In the genomic region with DNA sequence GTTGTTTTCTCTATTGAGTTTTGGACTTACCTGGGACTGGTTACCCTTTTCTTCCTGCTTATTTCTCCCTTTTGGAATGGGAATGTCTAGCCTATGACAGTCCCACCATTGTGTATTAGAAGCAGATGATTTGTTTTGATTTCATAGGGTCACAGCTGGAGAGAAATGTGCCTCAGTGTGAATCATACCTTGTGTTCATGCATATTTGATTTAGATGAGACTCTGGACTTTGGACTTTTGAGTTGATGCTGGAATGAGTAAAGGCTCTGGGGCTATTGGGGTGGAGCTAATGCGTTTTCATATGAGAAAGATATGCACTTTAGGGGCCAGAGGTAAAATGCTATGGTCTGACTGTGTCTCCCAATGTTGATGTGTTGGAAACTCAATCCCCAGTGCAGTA, we compare ENCODE assay signal across 22 cellular contexts. TPM values are rescaled to one million over a fixed set of nuclear protein-coding genes. Genes with fewer than 3 reads are reported as not detected.
DNase-seq lines count a peak whose midpoint lies in the region; FAIRE-seq and TF ChIP-seq lines count a peak whose summit lies in the region.
"Had no signal": no experiment of that assay in that cellular context is flagged by ENCODE, and none has a peak within 500 bp of the region (broad histone marks: within the 10 kb centered on the region; RNA-seq: fewer than 3 reads in every experiment).

No MANE protein-coding gene starts in this region.

- TF ChIP-seq CTCF in MCF 10A (IDR thresholded peaks at IDR 0.05; ENCODE audit: unreplicated experiment) (no peak), breast epithelium (IDR thresholded peaks at IDR 0.05) (no peak), fibroblast of lung (conservative IDR thresholded peaks at IDR 0.05 in 1 of 2, IDR thresholded peaks at IDR 0.05 in 1 of 2; ENCODE audit: low read depth in 1 of 2, low read length in 2 of 2) (no peak)

- H3K27me3 Mint-ChIP-seq in MCF 10A (ENCODE audit: insufficient read depth, unreplicated experiment): no peaks in the 10 kb centered on the region

- CTCF ChIA-PET in MCF 10A (lab: Yijun Ruan, JAX): interaction anchor here (0.7 kb wide), 1 partner anchor 83 kb away, joined by 3 read pairs; no protein-coding TSS in a partner anchor

- H3K9me3 ChIP-seq in breast epithelium (no peaks in the 10 kb centered on the region), fibroblast of lung (ENCODE audit: control insufficient read depth, insufficient read depth, low read depth, low read length) (no peaks in the 10 kb centered on the region)

- H3K79me2 ChIP-seq in fibroblast of lung (ENCODE audit: control insufficient read depth, insufficient read depth, low read length): no peaks in the 10 kb centered on the region

- intact Hi-C loops in MCF 10A (cut with micrococcal nuclease) (no loop called here), breast epithelium (cut with DNase I; ENCODE audit: low total_unique reads) (no loop called here)

- no peak overlapping the region for H3K9ac ChIP-seq in fibroblast of lung (ENCODE audit: insufficient read depth, low read length)

- no peaks in the 10 kb centered on the region for H3K27me3 ChIP-seq in breast epithelium
- H3K27me3 ChIP-seq in fibroblast of lung (ENCODE audit: control insufficient read depth, insufficient read depth, low read length): no peaks in the 10 kb centered on the region

- H3K36me3 Mint-ChIP-seq in MCF 10A (ENCODE audit: insufficient read depth, unreplicated experiment): no peaks in the 10 kb centered on the region

- no peak overlapping the region for H3K4me3 Mint-ChIP-seq in MCF 10A (ENCODE audit: unreplicated experiment)
- H3K4me3 Mint-ChIP-seq: HFFc6 had no signal

- H3K4me1 ChIP-seq in breast epithelium (no peaks in the 10 kb centered on the region), fibroblast of lung (ENCODE audit: control insufficient read depth, extremely low read depth, insufficient read depth, low read length) (no peaks in the 10 kb centered on the region)

- no peak for TF ChIP-seq POLR2A in breast epithelium (IDR thresholded peaks at IDR 0.05)

- H3K9me3 Mint-ChIP-seq in MCF 10A (ENCODE audit: unreplicated experiment): peaks cover 7% of the 10 kb centered on the region

- H3K4me2 ChIP-seq in fibroblast of lung (ENCODE audit: extremely low read depth, insufficient read depth, low read length): no peak overlapping the region
- H3K4me2 ChIP-seq: PC-9 had no signal

- BruUV-seq in MCF 10A (replicated peaks; lab: Mats Ljungman, UMichigan): no TSS peak

- H2AFZ ChIP-seq in fibroblast of lung (ENCODE audit: low read length): no peak overlapping the region
- H2AFZ ChIP-seq: PC-9 had no signal

- H3K36me3 ChIP-seq in breast epithelium: no peaks in the 10 kb centered on the region
- no peaks in the 10 kb centered on the region for H3K36me3 ChIP-seq in fibroblast of lung (ENCODE audit: control insufficient read depth, insufficient read depth, low read length)

- H3K4me3 ChIP-seq in breast epithelium: no peak overlapping the region
- no peak overlapping the region for H3K4me3 ChIP-seq in fibroblast of lung (replicated peaks in 1 of 4; ENCODE audit: control extremely low read depth in 1 of 4, insufficient read depth in 1 of 4, low read depth in 3 of 4, low read length in 4 of 4)
- H3K4me3 ChIP-seq: PC-9 had no signal

- peaks cover 16% of the 10 kb centered on the region for H3K4me1 Mint-ChIP-seq in MCF 10A (ENCODE audit: insufficient read depth, unreplicated experiment)

- H3K27ac ChIP-seq in breast epithelium (no peak overlapping the region), fibroblast of lung (ENCODE audit: insufficient read depth, low read length) (peak overlapping the region; percentile 2)
- H3K27ac ChIP-seq: PC-9 had no signal

- peak; percentile 8 for DNase-seq in MCF 10A (ENCODE audit: unreplicated experiment)
- DNase-seq in breast epithelium (ENCODE audit: low spot score in 2 of 2): no peak
- DNase-seq in RCC 7860 (ENCODE audit: low spot score): peak; percentile 75
- DNase-seq in fibroblast of lung (ENCODE audit: low read depth in 2 of 2): no peak
- DNase-seq in renal cortical epithelial cell (ENCODE audit: low read depth): peak; percentile 65
- no peak for DNase-seq in NCI-H526 (lab: John Stamatoyannopoulos, UW)
- no peak for DNase-seq in A172 (ENCODE audit: low spot score)
- no peak for DNase-seq in NCI-H226
- DNase-seq: 8988T, AML-193, EL, GOT3, HFFc6, Karpas-422, MV-4-11, NCI-H1436, NCI-H2081 treated with DMSO at 0.1 percent for 48 hours, NCI-H345, NCI-H748 treated with DMSO at 0.1 percent for 48 hours, PC-9, Right ventricle myocardium superior had no signal

- POLR2A ChIA-PET in MCF 10A (lab: Yijun Ruan, JAX): no interaction called here

- peak; percentile 80 for FAIRE-seq in RCC 7860 (lab: Jason Lieb, UNC)
- FAIRE-seq: D721Med had no signal

- H4K20me1 ChIP-seq in fibroblast of lung (ENCODE audit: control insufficient read depth, extremely low read depth, insufficient read depth, low read length): no peaks in the 10 kb centered on the region

- H3K27ac Mint-ChIP-seq in MCF 10A (ENCODE audit: low read depth, unreplicated experiment): no peak overlapping the region
- H3K27ac Mint-ChIP-seq: HFFc6 had no signal

RNA-seq across cellular contexts. Expression of a gene that starts 30.5 kb away (rescaled TPM):
- total RNA-seq in MCF 10A (2022) (not detected in 2 replicates), breast epithelium (not detected), fibroblast of lung (not detected in 2 replicates), renal cortical epithelial cell (not detected in 2 replicates)
- polyA plus RNA-seq in fibroblast of lung: not detected in 2 replicates
- not detected in 2 replicates for polyA plus RNA-seq in fibroblast of lung (2012)
- polyA minus RNA-seq in fibroblast of lung (ENCODE audit: low replicate concordance): not detected in 2 replicates
- 0.28 and 0.60 TPM in 2 replicates for total RNA-seq in A172 (2014; rRNA removed; shearing (Covaris generic))
- total RNA-seq: HFFc6, PC-9, Right ventricle myocardium superior had no signal

Comparison
In these comparisons a context has a peak if more than half of its experiments do, and no peak if none do; other contexts are left out.
1. DNase-seq: peak in MCF 10A (single experiment), RCC 7860 (single experiment) and renal cortical epithelial cell (single experiment); none in breast epithelium (0 of 2), fibroblast of lung (0 of 2), NCI-H526 (0 of 2), A172 (single experiment) and NCI-H226 (single experiment).